In genomic region chr3:39533226-39533625, GRCh38 we compare ENCODE assay signal across 26 cellular contexts.
"Had no signal": no experiment of that assay in that cellular context is flagged by ENCODE, and none has a peak within 500 bp of the region (broad histone marks: within the 10 kb centered on the region; RNA-seq: fewer than 3 reads in every experiment).

No MANE protein-coding gene starts in this region.

- H3K9me3 ChIP-seq: neutrophil, pancreas, prostate gland, right lobe of liver, sigmoid colon, suprapubic skin, testis, tibial artery, transverse colon, upper lobe of right lung, uterus had no signal

- H3K27me3 ChIP-seq: neutrophil, pancreas, right lobe of liver, sigmoid colon, suprapubic skin, testis, tibial artery, transverse colon, upper lobe of right lung, uterus had no signal

- DNase-seq: naive thymus-derived CD8-positive, alpha-beta T cell; nephron progenitor cell; nucleus accumbens; pancreas; right cardiac atrium; right lobe of liver; sigmoid colon; small intestine; stimulated activated CD4-positive, alpha-beta T cell treated with anti-CD3 and anti-CD28 coated beads, Interleukin-15, amount 100 ng/mL, for 24 hours; stimulated activated CD4-positive, alpha-beta T cell treated with anti-CD3 and anti-CD28 coated beads, Interleukin-4, amount 100 ng/mL, for 1 hour; stimulated activated CD4-positive, alpha-beta T cell treated with anti-CD3 and anti-CD28 coated beads, Interleukin-4, amount 100 ng/mL, for 4 hours; stimulated activated CD8-positive, alpha-beta memory T cell treated with anti-CD3 and anti-CD28 coated beads, Interleukin-4, amount 100 ng/mL, for 48 hours; stimulated activated naive CD4-positive, alpha-beta T cell; stimulated activated naive CD8-positive, alpha-beta T cell treated with anti-CD3 and anti-CD28 coated beads, Interleukin-15, amount 100 ng/mL, for 72 hours; stimulated activated naive CD8-positive, alpha-beta T cell treated with anti-CD3 and anti-CD28 coated beads, Interleukin-15, Interleukin-2, amounts not matched to agents 100 U/mL and 50 U/mL, for 24 hours; substantia nigra; testis; tibial artery; transverse colon; upper lobe of right lung; uterus had no signal

- ATAC-seq: naive thymus-derived CD8-positive, alpha-beta T cell; natural killer cell treated with Interleukin-12 subunit alpha and Interleukin-12 subunit beta and Interleukin-15 and Interleukin-18, amount 100 ng/mL, for 72 hours; pancreas; right lobe of liver; stimulated activated memory B cell treated with anti-CD40 and anti-IgM and Interleukin-4, amounts not matched to agents 10 μg/mL and 1 μg/mL and 100 μg/mL, for 72 hours; stimulated activated naive CD8-positive, alpha-beta T cell treated with anti-CD3 and anti-CD28 coated beads, Interleukin-15, amount 100 ng/mL, for 72 hours; stimulated activated naive CD8-positive, alpha-beta T cell treated with anti-CD3 and anti-CD28 coated beads, Interleukin-15, Interleukin-2, amounts not matched to agents 100 U/mL and 50 U/mL, for 24 hours; upper lobe of right lung had no signal

- H3K4me1 ChIP-seq: pancreas, prostate gland, right lobe of liver, sigmoid colon, suprapubic skin, testis, transverse colon, upper lobe of right lung, uterus had no signal

- H3K27ac ChIP-seq: neutrophil, pancreas, prostate gland, right lobe of liver, sigmoid colon, suprapubic skin, testis, tibial artery, transverse colon, upper lobe of right lung, uterus had no signal

- H3K36me3 ChIP-seq: neutrophil, pancreas, prostate gland, right lobe of liver, sigmoid colon, suprapubic skin, tibial artery, transverse colon, upper lobe of right lung, uterus had no signal

- FAIRE-seq: pancreas, small intestine had no signal

- H3K4me3 ChIP-seq: pancreas, prostate gland, right lobe of liver, sigmoid colon, suprapubic skin, testis, tibial artery, transverse colon, upper lobe of right lung, uterus had no signal
